Comparison of ENCODE assay signal across 8 cellular contexts in genomic region chr19:10769533-10770491, GRCh38. TPM values are rescaled to one million over a fixed set of nuclear protein-coding genes. Genes with fewer than 3 reads are reported as not detected.
A peak's percentile ranks its signal among the peaks of the same experiment; 100 is the strongest.
DNase-seq lines count a peak whose midpoint lies in the region; ATAC-seq and TF ChIP-seq lines count a peak whose summit lies in the region.

No MANE protein-coding gene starts in this region.

- TF ChIP-seq CTCF in breast epithelium (IDR thresholded peaks at IDR 0.05), result peak in 2 of 3 donors; percentile 7

- DNase-seq in Right ventricle myocardium inferior (ENCODE audit: missing footprints) (no peak), cardiac septum (ENCODE audit: low spot score) (no peak), breast epithelium (ENCODE audit: low spot score in 2 of 2) (no peak), kidney glomerular epithelial cell (lab: John Stamatoyannopoulos, UW) (peak; percentile 70), SK-N-DZ (ENCODE audit: low spot score) (no peak), SIG-M5 treated with dmso at 0.1 percent for 504 hours (lab: John Stamatoyannopoulos, UW; ENCODE audit: unreplicated experiment) (no peak), germinal center (ENCODE audit: low spot score) (no peak)

- H3K27me3 ChIP-seq in breast epithelium, result no peaks in the 10 kb centered on the region
- no peaks in the 10 kb centered on the region for H3K27me3 ChIP-seq in subcutaneous abdominal adipose tissue (ENCODE audit: control insufficient read depth in 5 of 5, insufficient read depth in 4 of 5, low read length in 5 of 5)

- H3K27ac ChIP-seq in breast epithelium (peak overlapping the region; percentile 40 to 44), subcutaneous abdominal adipose tissue (ENCODE audit: low read depth, low read length) (peak overlapping the region; percentile 41)

- intact Hi-C loops in Right ventricle myocardium inferior (cut with DNase I) (loop anchor here (1.0 to 2.0 kb wide), 3 partner anchors 12 to 101 kb away; partner anchors contain the start of gene CARM1), cardiac septum (cut with DNase I) (loop anchor here (2.0 to 5.0 kb wide), 2 partner anchors 51 to 92 kb away; partner anchors contain the start of gene DNM2), breast epithelium (cut with DNase I; ENCODE audit: low total_unique reads) (loop anchor here (10.0 kb wide), 1 partner anchor 55 kb away; the partner anchor contains the start of gene DNM2)

- no peak for TF ChIP-seq POLR2A in breast epithelium (IDR thresholded peaks at IDR 0.05)

- H3K9me3 ChIP-seq in breast epithelium (no peaks in the 10 kb centered on the region), subcutaneous abdominal adipose tissue (ENCODE audit: control insufficient read depth in 5 of 5, low read length in 5 of 5) (no peaks in the 10 kb centered on the region)

- H3K4me1 ChIP-seq in breast epithelium (peaks cover 2 to 13% of the 10 kb centered on the region in 2 donors), subcutaneous abdominal adipose tissue (ENCODE audit: control insufficient read depth in 5 of 5, insufficient read depth in 5 of 5, low read length in 5 of 5) (peaks cover 12 to 50% (median 43%) of the 10 kb centered on the region in 5 donors)

- peak overlapping the region in 3 of 5 donors; percentile 42 to 63 (median 53) for H3K9ac ChIP-seq in subcutaneous abdominal adipose tissue (ENCODE audit: low read length in 5 of 5)

- peak; percentile 84 for ATAC-seq in Right ventricle myocardium inferior

- H3K36me3 ChIP-seq in breast epithelium (no peaks in the 10 kb centered on the region), subcutaneous abdominal adipose tissue (ENCODE audit: control insufficient read depth in 5 of 5, insufficient read depth in 5 of 5, low read length in 5 of 5) (peaks cover 0 to 22% (median 16%) of the 10 kb centered on the region in 5 donors)

- no peak overlapping the region for H3K4me3 ChIP-seq in breast epithelium
- peak overlapping the region in 2 of 5 donors; percentile 19 to 47 for H3K4me3 ChIP-seq in subcutaneous abdominal adipose tissue (ENCODE audit: low read depth in 1 of 5, low read length in 5 of 5)

RNA-seq across cellular contexts. Expression of gene DNM2, which starts 51.9 kb away (rescaled TPM):
- 177 TPM for total RNA-seq in Right ventricle myocardium inferior
- 138 TPM for total RNA-seq in cardiac septum
- total RNA-seq in breast epithelium, result 10 to 100 TPM; 83.1 to 98.6 (median 84.5) TPM
- polyA plus RNA-seq in SK-N-DZ (2014; cell fraction: cytosol; rRNA removed), result 40.0 and 44.8 TPM in 2 replicates
- polyA plus RNA-seq in SK-N-DZ (2014; cell fraction: nucleus; rRNA removed), result 59.9 and 69.1 TPM in 2 replicates
